In genomic region chr10:17669185-17669872, GRCh38 we compare ENCODE assay signal across 8 cellular contexts. TPM values are rescaled to one million over a fixed set of nuclear protein-coding genes. Genes with fewer than 3 reads are reported as not detected.
DNase-seq lines count a peak whose midpoint lies in the region; ATAC-seq and TF ChIP-seq lines count a peak whose summit lies in the region.
"Had no signal": no experiment of that assay in that cellular context is flagged by ENCODE, and none has a peak within 500 bp of the region (broad histone marks: within the 10 kb centered on the region; RNA-seq: fewer than 3 reads in every experiment).

No MANE protein-coding gene starts in this region.

- no peak overlapping the region for H3K4me2 ChIP-seq in PC-9

- H3K27me3 ChIP-seq in PC-9 (ENCODE audit: insufficient read depth, low read depth): no peaks in the 10 kb centered on the region

- peaks cover 79% of the 10 kb centered on the region for H3K79me2 ChIP-seq in PC-9 (ENCODE audit: low read depth)

- no peak for TF ChIP-seq CTCF in PC-9 (conservative IDR thresholded peaks at IDR 0.05)

- peaks cover 41% of the 10 kb centered on the region for H3K4me1 ChIP-seq in PC-9 (replicated peaks; ENCODE audit: insufficient read depth)

- CTCF ChIA-PET in PC-9 (lab: Charles Lee): no interaction called here

- H2AFZ ChIP-seq in PC-9: no peak overlapping the region

- H3K27ac ChIP-seq in PC-9: no peak overlapping the region

- peaks cover 5% of the 10 kb centered on the region; the same call in 1 of the 2 replicates for H4K20me1 ChIP-seq in PC-9 (ENCODE audit: insufficient read depth)

- H3K36me3 ChIP-seq in PC-9 (ENCODE audit: low read depth): no peaks in the 10 kb centered on the region

- no peaks in the 10 kb centered on the region for H3K9me3 ChIP-seq in PC-9 (ENCODE audit: insufficient read depth, low read depth)
- H3K9me3 ChIP-seq: mucosa of descending colon had no signal

- H3K9me2 ChIP-seq in PC-9 (ENCODE audit: insufficient read depth): no peaks in the 10 kb centered on the region

- POLR2A ChIA-PET in PC-9 (lab: Charles Lee; ENCODE audit: unreplicated experiment): no interaction called here

- ATAC-seq in GM19463 (IDR thresholded peaks at IDR 0.05; ENCODE audit: unreplicated experiment) (peak; percentile 57), HG03135 (IDR thresholded peaks at IDR 0.05; ENCODE audit: unreplicated experiment) (peak; percentile 59)

- intact Hi-C loops in PC-9 (cut with micrococcal nuclease; ENCODE audit: unreplicated experiment): no loop called here

- DNase-seq in activated T-cell treated with anti-CD3 and anti-CD28 coated beads, Interleukin-2, amount 50 U/mL, for 1 hour: peak; percentile 40
- peak; percentile 28 to 34 for DNase-seq in stimulated activated CD8-positive, alpha-beta memory T cell treated with anti-CD3 and anti-CD28 coated beads, Interleukin-15, amount 100 ng/mL, for 48 hours (ENCODE audit: low read depth in 2 of 2)
- no peak for DNase-seq in epidermal melanocyte (ENCODE audit: insufficient read length, low spot score)
- DNase-seq in cerebellar nuclear complex (lab: John Stamatoyannopoulos, UW): no peak
- DNase-seq in PC-9: no peak

- BruUV-seq in PC-9 (replicated peaks; lab: Mats Ljungman, UMichigan): no TSS peak

- no peak overlapping the region for H3K4me3 ChIP-seq in PC-9
- H3K4me3 ChIP-seq: mucosa of descending colon had no signal

- H3F3A ChIP-seq in PC-9 (ENCODE audit: insufficient read depth, low read depth): peaks cover 25% of the 10 kb centered on the region

RNA-seq across cellular contexts. Expression of gene STAM, which starts 25.4 kb away (rescaled TPM):
- total RNA-seq in PC-9 (2021): 37.0 and 38.8 TPM in 2 replicates

RNA-seq across cellular contexts. Expression of gene HACD1, which starts 52.2 kb away (rescaled TPM):
- total RNA-seq in PC-9 (2021): 29.6 and 36.3 TPM in 2 replicates

Comparison
In these comparisons a context has a peak if more than half of its experiments do, and no peak if none do; other contexts are left out.
1. DNase-seq: peak in activated T-cell treated with anti-CD3 and anti-CD28 coated beads, Interleukin-2, amount 50 U/mL, for 1 hour (single experiment) and stimulated activated CD8-positive, alpha-beta memory T cell treated with anti-CD3 and anti-CD28 coated beads, Interleukin-15, amount 100 ng/mL, for 48 hours (2 of 2); none in epidermal melanocyte (single experiment), cerebellar nuclear complex (0 of 2) and PC-9 (0 of 2).